ENCODE assay signal across 15 cellular contexts in the genomic region with DNA sequence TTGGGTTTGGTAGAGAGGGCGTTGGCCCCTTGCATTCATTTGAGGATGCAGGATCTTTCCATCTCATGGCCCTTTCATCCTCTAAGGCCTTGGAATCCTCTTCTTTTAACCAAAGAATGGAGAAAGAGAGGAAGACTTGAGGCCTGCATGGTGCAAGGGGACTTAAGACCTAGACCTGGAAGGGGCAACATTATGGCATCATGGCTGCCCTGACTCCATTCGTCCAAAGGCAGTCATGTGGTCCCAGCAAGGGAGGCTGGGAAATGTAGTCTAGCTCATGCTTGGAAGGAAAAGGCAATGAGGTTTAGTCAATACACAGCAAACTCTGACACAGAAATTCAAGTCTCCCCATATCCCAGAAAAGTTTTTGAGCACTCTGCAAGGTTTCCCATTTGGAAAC. TPM values are rescaled to one million over a fixed set of nuclear protein-coding genes. Genes with fewer than 3 reads are reported as not detected.
A peak's percentile ranks its signal among the peaks of the same experiment; 100 is the strongest.
DNase-seq lines count a peak whose midpoint lies in the region; ATAC-seq and TF ChIP-seq lines count a peak whose summit lies in the region.
"Had no signal": no experiment of that assay in that cellular context is flagged by ENCODE, and none has a peak within 500 bp of the region (broad histone marks: within the 10 kb centered on the region; RNA-seq: fewer than 3 reads in every experiment).

No MANE protein-coding gene starts in this region.

- in situ Hi-C loops in SK-MEL-5 (cut with HindIII; ENCODE audit: low pct_unique_long_range_greater_than_20kb, low sequenced_read_pairs), result loop anchor here (25.0 kb wide), 1 partner anchor 111 kb away; no protein-coding TSS in a partner anchor

- ATAC-seq in HG02885 (IDR thresholded peaks at IDR 0.05; ENCODE audit: poor library complexity, unreplicated experiment) (peak; percentile 61), esophagus mucosa (no peak), GM21717 (IDR thresholded peaks at IDR 0.05; ENCODE audit: unreplicated experiment) (no peak)

- DNase-seq in GM12865 (ENCODE audit: low read depth) (peak; percentile 5), SK-MEL-5 (ENCODE audit: low read depth, low spot score) (peak; percentile 49), fibroblast of the aortic adventitia (ENCODE audit: low read depth) (peak; percentile 16), NCI-H748 treated with DMSO at 0.1 percent for 48 hours (lab: John Stamatoyannopoulos, UW) (no peak), DMS153 (lab: John Stamatoyannopoulos, UW) (no peak)
- DNase-seq: CD8-positive, alpha-beta memory T cell; NCI-H1105 treated with DMSO at 0.1 percent for 48 hours; NCI-H510A; pancreas; SHP77 treated with DMSO at 0.1 percent for 48 hours; spleen; trophoblast cell had no signal

- no peak for TF ChIP-seq CTCF in GM12865 (IDR thresholded peaks at IDR 0.05; ENCODE audit: insufficient read depth, low read depth, low read length, missing control alignments)
- no peak for TF ChIP-seq CTCF in fibroblast of the aortic adventitia (IDR thresholded peaks at IDR 0.05; ENCODE audit: insufficient read depth, low read length)

- no peak overlapping the region for H3K4me3 ChIP-seq in GM12865 (ENCODE audit: low read depth, low read length)
- H3K4me3 ChIP-seq in fibroblast of the aortic adventitia (ENCODE audit: low read depth, low read length), result no peak overlapping the region
- H3K4me3 ChIP-seq: pancreas, spleen had no signal

RNA-seq across cellular contexts. Expression of a gene that starts 30.7 kb away (rescaled TPM):
- total RNA-seq in SK-MEL-5 (2014; rRNA removed; shearing (Covaris generic)), result 0.77 and 1.6 TPM in 2 replicates
- polyA plus RNA-seq in SK-MEL-5 (2015; cell fraction: cytosol; rRNA removed), result 2.9 TPM in 1 of 2 replicates, not detected in the other
- polyA plus RNA-seq in SK-MEL-5 (2015; cell fraction: nucleus; rRNA removed), result 1.7 and 8.6 TPM in 2 replicates
- total RNA-seq in fibroblast of the aortic adventitia (ENCODE audit: low replicate concordance) (2.9 TPM in 1 of 2 replicates, not detected in the other), esophagus mucosa (4.7 TPM)
- polyA plus RNA-seq: CD8-positive, alpha-beta memory T cell had no signal

Comparison
In these comparisons a context has a peak if more than half of its experiments do, and no peak if none do; other contexts are left out.
1. DNase-seq: peak in GM12865 (single experiment), SK-MEL-5 (single experiment) and fibroblast of the aortic adventitia (single experiment); none in NCI-H748 treated with DMSO at 0.1 percent for 48 hours (single experiment) and DMS153 (single experiment).